Comparison of ENCODE assay signal across 17 cellular contexts in genomic region chr10:6597478-6597877, GRCh38. TPM values are rescaled to one million over a fixed set of nuclear protein-coding genes. Genes with fewer than 3 reads are reported as not detected.
DNase-seq lines count a peak whose midpoint lies in the region; ATAC-seq and TF ChIP-seq lines count a peak whose summit lies in the region.
"Had no signal": no experiment of that assay in that cellular context is flagged by ENCODE, and none has a peak within 500 bp of the region (broad histone marks: within the 10 kb centered on the region; RNA-seq: fewer than 3 reads in every experiment).

No MANE protein-coding gene starts in this region.

- no peaks in the 10 kb centered on the region for H3K9me3 ChIP-seq in CD4-positive, CD25-positive, alpha-beta regulatory T cell (ENCODE audit: control insufficient read depth in 2 of 2, low read length in 2 of 2)
- H3K9me3 ChIP-seq in effector memory CD4-positive, alpha-beta T cell (ENCODE audit: control insufficient read depth, low read length): no peaks in the 10 kb centered on the region

- CTCF ChIA-PET in activated CD8-positive, alpha-beta T cell treated with anti-CD3 and anti-CD28 coated beads for 36 hours (lab: Charles Lee): interaction anchor here (1.3 to 2.4 kb wide), 4 partner anchors 16 to 81 kb away, joined by 3 to 14 read pairs (median 6); no protein-coding TSS in a partner anchor

- H3K36me3 Mint-ChIP-seq in activated CD4-positive, alpha-beta T cell treated with anti-CD3 and anti-CD28 coated beads, Interleukin-2, amount 10 ng/mL, durations not matched to agents 24 days and 14 days (ENCODE audit: low read depth): peaks cover 51% of the 10 kb centered on the region
- H3K36me3 Mint-ChIP-seq in CD4-positive, CD25-positive, alpha-beta regulatory T cell: peaks cover 42% of the 10 kb centered on the region
- H3K36me3 Mint-ChIP-seq in activated CD8-positive, alpha-beta T cell treated with anti-CD3 and anti-CD28 coated beads for 36 hours (ENCODE audit: low read depth): peaks cover 58% of the 10 kb centered on the region

- peak overlapping the region; percentile 53 for H3K4me3 Mint-ChIP-seq in activated CD4-positive, alpha-beta T cell treated with anti-CD3 and anti-CD28 coated beads, Interleukin-2, amount 10 ng/mL, durations not matched to agents 24 days and 14 days
- H3K4me3 Mint-ChIP-seq in CD4-positive, CD25-positive, alpha-beta regulatory T cell: peak overlapping the region in 3 of 4 donors; percentile 50 to 83 (median 62)
- H3K4me3 Mint-ChIP-seq in activated CD8-positive, alpha-beta T cell treated with anti-CD3 and anti-CD28 coated beads for 36 hours: peak overlapping the region; percentile 47

- H3K36me3 ChIP-seq in CD4-positive, CD25-positive, alpha-beta regulatory T cell (ENCODE audit: control insufficient read depth, insufficient read depth, low read length): peaks cover 10% of the 10 kb centered on the region
- peaks cover 5% of the 10 kb centered on the region for H3K36me3 ChIP-seq in effector memory CD4-positive, alpha-beta T cell (ENCODE audit: control insufficient read depth, insufficient read depth, low read length)

- ATAC-seq in CD4-positive, CD25-positive, alpha-beta regulatory T cell (ENCODE audit: low read depth in 2 of 2): no peak
- peak; percentile 47 for ATAC-seq in activated CD8-positive, alpha-beta T cell treated with anti-CD3 and anti-CD28 coated beads for 36 hours

- no peaks in the 10 kb centered on the region for H3K27me3 ChIP-seq in CD4-positive, CD25-positive, alpha-beta regulatory T cell (ENCODE audit: control insufficient read depth, insufficient read depth, low read length)
- no peaks in the 10 kb centered on the region for H3K27me3 ChIP-seq in effector memory CD4-positive, alpha-beta T cell (replicated peaks; ENCODE audit: control insufficient read depth, insufficient read depth, low read length, poor library complexity, severe bottlenecking)

- peak; percentile 72 for DNase-seq in activated CD4-positive, alpha-beta T cell treated with anti-CD3 and anti-CD28 coated beads, Interleukin-2, amount 10 ng/mL, durations not matched to agents 24 days and 14 days
- no peak for DNase-seq in activated CD4-positive, alpha-beta T cell treated with anti-CD3 and anti-CD28 coated beads, Interleukin-2, amount 50 U/mL, for 48 hours
- peak in 1 of 3 donors; percentile 43 for DNase-seq in CD4-positive, CD25-positive, alpha-beta regulatory T cell
- DNase-seq in activated CD8-positive, alpha-beta T cell treated with anti-CD3 and anti-CD28 coated beads for 36 hours: no peak
- no peak for DNase-seq in effector memory CD4-positive, alpha-beta T cell
- DNase-seq in mucosa of gallbladder (ENCODE audit: low spot score) (no peak), foreskin fibroblast (no peak), caudate nucleus (lab: John Stamatoyannopoulos, UW) (no peak)
- DNase-seq: C1 segment of cervical spinal cord, Calu3, KG1, NCI-H1048, NCI-H146, NCI-H2107, NCI-H226, NCI-H526 treated with DMSO at 0.1 percent for 48 hours had no signal

- peak overlapping the region; percentile 83 for H3K27ac ChIP-seq in CD4-positive, CD25-positive, alpha-beta regulatory T cell (ENCODE audit: insufficient read depth, low read length, poor library complexity, severe bottlenecking)
- peak overlapping the region; percentile 7 for H3K27ac ChIP-seq in effector memory CD4-positive, alpha-beta T cell (ENCODE audit: insufficient read depth, low read length, poor library complexity, severe bottlenecking)
- H3K27ac ChIP-seq in caudate nucleus (ENCODE audit: low read depth, low read length): no peak overlapping the region

- intact Hi-C loops in activated CD4-positive, alpha-beta T cell treated with anti-CD3 and anti-CD28 coated beads, Interleukin-2, amount 10 ng/mL, durations not matched to agents 24 days and 14 days (cut with micrococcal nuclease): loop anchor here (1.0 to 10.0 kb wide), 2 partner anchors 10 to 543 kb away; no protein-coding TSS in a partner anchor
- intact Hi-C loops in activated CD8-positive, alpha-beta T cell treated with anti-CD3 and anti-CD28 coated beads for 36 hours (cut with micrococcal nuclease): no loop called here

- H3K27me3 Mint-ChIP-seq in activated CD4-positive, alpha-beta T cell treated with anti-CD3 and anti-CD28 coated beads, Interleukin-2, amount 10 ng/mL, durations not matched to agents 24 days and 14 days: no peaks in the 10 kb centered on the region
- H3K27me3 Mint-ChIP-seq in CD4-positive, CD25-positive, alpha-beta regulatory T cell: no peaks in the 10 kb centered on the region
- H3K27me3 Mint-ChIP-seq in activated CD8-positive, alpha-beta T cell treated with anti-CD3 and anti-CD28 coated beads for 36 hours: no peaks in the 10 kb centered on the region

- peaks cover 56% of the 10 kb centered on the region for H3K4me1 ChIP-seq in CD4-positive, CD25-positive, alpha-beta regulatory T cell (ENCODE audit: control insufficient read depth, insufficient read depth, low read length, poor library complexity, severe bottlenecking)
- H3K4me1 ChIP-seq in effector memory CD4-positive, alpha-beta T cell (ENCODE audit: control insufficient read depth, insufficient read depth, low read length, poor library complexity, severe bottlenecking): peaks cover 47% of the 10 kb centered on the region

- peaks cover 11% of the 10 kb centered on the region for H3K9me3 Mint-ChIP-seq in activated CD4-positive, alpha-beta T cell treated with anti-CD3 and anti-CD28 coated beads, Interleukin-2, amount 10 ng/mL, durations not matched to agents 24 days and 14 days
- no peaks in the 10 kb centered on the region for H3K9me3 Mint-ChIP-seq in CD4-positive, CD25-positive, alpha-beta regulatory T cell
- peaks cover 14% of the 10 kb centered on the region for H3K9me3 Mint-ChIP-seq in activated CD8-positive, alpha-beta T cell treated with anti-CD3 and anti-CD28 coated beads for 36 hours

- peak overlapping the region; percentile 76 for H3K27ac Mint-ChIP-seq in activated CD4-positive, alpha-beta T cell treated with anti-CD3 and anti-CD28 coated beads, Interleukin-2, amount 10 ng/mL, durations not matched to agents 24 days and 14 days
- H3K27ac Mint-ChIP-seq in CD4-positive, CD25-positive, alpha-beta regulatory T cell: peak overlapping the region; percentile 60 to 91 (median 86)
- H3K27ac Mint-ChIP-seq in activated CD8-positive, alpha-beta T cell treated with anti-CD3 and anti-CD28 coated beads for 36 hours: peak overlapping the region; percentile 89

- no peak for TF ChIP-seq CTCF in activated CD8-positive, alpha-beta T cell treated with anti-CD3 and anti-CD28 coated beads for 36 hours (IDR thresholded peaks at IDR 0.05)
- no peak for TF ChIP-seq CTCF in foreskin fibroblast (IDR thresholded peaks at IDR 0.05; ENCODE audit: low read depth, low read length)

- POLR2A ChIA-PET in activated CD8-positive, alpha-beta T cell treated with anti-CD3 and anti-CD28 coated beads for 36 hours (lab: Charles Lee): interaction anchor here (1.0 to 8.8 kb wide), 4 partner anchors 11 to 546 kb away, joined by 3 to 85 read pairs (median 4); partner anchors contain the start of gene PRKCQ

- H3K4me3 ChIP-seq in CD4-positive, CD25-positive, alpha-beta regulatory T cell (ENCODE audit: low read depth, low read length): no peak overlapping the region
- no peak overlapping the region for H3K4me3 ChIP-seq in effector memory CD4-positive, alpha-beta T cell (ENCODE audit: insufficient read depth, low read depth, low read length, poor library complexity, severe bottlenecking)
- no peak overlapping the region for H3K4me3 ChIP-seq in foreskin fibroblast (ENCODE audit: low read depth in 1 of 2, low read length in 2 of 2)

- H3K4me1 Mint-ChIP-seq in activated CD4-positive, alpha-beta T cell treated with anti-CD3 and anti-CD28 coated beads, Interleukin-2, amount 10 ng/mL, durations not matched to agents 24 days and 14 days: peaks cover 81% of the 10 kb centered on the region
- H3K4me1 Mint-ChIP-seq in CD4-positive, CD25-positive, alpha-beta regulatory T cell: peaks cover 63 to 92% (median 70%) of the 10 kb centered on the region in 4 donors
- H3K4me1 Mint-ChIP-seq in activated CD8-positive, alpha-beta T cell treated with anti-CD3 and anti-CD28 coated beads for 36 hours (ENCODE audit: low read depth): peaks cover 86% of the 10 kb centered on the region

RNA-seq across cellular contexts. Expression of gene PRKCQ, which starts 17.4 kb away (rescaled TPM):
- 36.0 TPM in 2 replicates for total RNA-seq in activated CD4-positive, alpha-beta T cell treated with anti-CD3 and anti-CD28 coated beads, Interleukin-2, amount 10 ng/mL, durations not matched to agents 24 days and 14 days
- 87.3 TPM for total RNA-seq in CD4-positive, CD25-positive, alpha-beta regulatory T cell
- 10 to 100 TPM; 62.4 to 70.3 (median 66.8) TPM for polyA plus RNA-seq in CD4-positive, CD25-positive, alpha-beta regulatory T cell
- total RNA-seq in activated CD8-positive, alpha-beta T cell treated with anti-CD3 and anti-CD28 coated beads for 36 hours: 10 to 100 TPM; 46.3 to 47.1 TPM
- total RNA-seq in mucosa of gallbladder: 1.4 TPM
- total RNA-seq: A172 had no signal

Comparison
In these comparisons a context has a peak if more than half of its experiments do, and no peak if none do; other contexts are left out.
1. RNA of gene PRKCQ, which starts 17.4 kb away (total RNA-seq): 87.3 TPM in CD4-positive, CD25-positive, alpha-beta regulatory T cell (single experiment), 46.3 to 47.1 TPM in activated CD8-positive, alpha-beta T cell treated with anti-CD3 and anti-CD28 coated beads for 36 hours and 36.0 TPM in activated CD4-positive, alpha-beta T cell treated with anti-CD3 and anti-CD28 coated beads, Interleukin-2, amount 10 ng/mL, durations not matched to agents 24 days and 14 days; 1.4 TPM in mucosa of gallbladder (single experiment); every median in the first group is over 10 times any median in the second.
2. Peak in every context shown above with its lines, with median percentiles within 50 percentile points of each other: H3K27ac Mint-ChIP-seq and H3K4me3 Mint-ChIP-seq.